ENCODE assay signal across 23 cellular contexts in genomic region chr7:41624818-41625217, GRCh38.
DNase-seq lines count a peak whose midpoint lies in the region; ATAC-seq, FAIRE-seq and TF ChIP-seq lines count a peak whose summit lies in the region.
"Had no signal": no experiment of that assay in that cellular context is flagged by ENCODE, and none has a peak within 500 bp of the region (broad histone marks: within the 10 kb centered on the region; RNA-seq: fewer than 3 reads in every experiment).

No MANE protein-coding gene starts in this region.

- no peak overlapping the region for H3K27ac ChIP-seq in AG04450 (ENCODE audit: low read depth, low read length)
- H3K27ac ChIP-seq: A549, HL-60, upper lobe of left lung, VCaP had no signal

- H3K27ac Mint-ChIP-seq in activated T-helper 1 cell treated with anti-CD3 and anti-CD28 coated beads, Interleukin-12 subunit alpha, Interleukin-12 subunit beta, Interleukin-2, Interleukin-4 antibody, amounts not matched to agents 30 ng/mL and 10 ng/mL and 1 ng/mL, durations not matched to agents 14 hours and 24 hours and 36 hours = peak overlapping the region; percentile 18
- no peak overlapping the region for H3K27ac Mint-ChIP-seq in stimulated activated effector memory CD8-positive, alpha-beta T cell treated with anti-CD3 and anti-CD28 coated beads, Interleukin-12 subunit alpha, Interleukin-12 subunit beta, amount 100 ng/mL, for 72 hours
- H3K27ac Mint-ChIP-seq: CD4-positive, alpha-beta memory T cell; GM23338 had no signal

- H3K9me3 ChIP-seq in AG04450 (ENCODE audit: control insufficient read depth, insufficient read depth, low read length) = no peaks in the 10 kb centered on the region
- H3K9me3 ChIP-seq: A549, upper lobe of left lung had no signal

- peak; percentile 70 for FAIRE-seq in H54 (lab: Jason Lieb, UNC)
- FAIRE-seq: A549 had no signal

- H3K36me3 Mint-ChIP-seq in activated T-helper 1 cell treated with anti-CD3 and anti-CD28 coated beads, Interleukin-12 subunit alpha, Interleukin-12 subunit beta, Interleukin-2, Interleukin-4 antibody, amounts not matched to agents 30 ng/mL and 10 ng/mL and 1 ng/mL, durations not matched to agents 14 hours and 24 hours and 36 hours (ENCODE audit: low read depth) = no peaks in the 10 kb centered on the region
- no peaks in the 10 kb centered on the region for H3K36me3 Mint-ChIP-seq in stimulated activated effector memory CD8-positive, alpha-beta T cell treated with anti-CD3 and anti-CD28 coated beads, Interleukin-12 subunit alpha, Interleukin-12 subunit beta, amount 100 ng/mL, for 72 hours
- H3K36me3 Mint-ChIP-seq: CD4-positive, alpha-beta memory T cell had no signal

- no peak for TF ChIP-seq CTCF in AG04450 (IDR thresholded peaks at IDR 0.05; ENCODE audit: low read depth, low read length)
- TF ChIP-seq CTCF in fibroblast of villous mesenchyme (IDR thresholded peaks at IDR 0.05; ENCODE audit: insufficient read depth, low read depth, low read length) = no peak

- CTCF ChIA-PET in AG04450 (lab: Charles Lee) = no interaction called here

- POLR2A ChIA-PET in AG04450 (lab: Yijun Ruan, JAX) = no interaction called here

- H3K4me1 Mint-ChIP-seq in activated T-helper 1 cell treated with anti-CD3 and anti-CD28 coated beads, Interleukin-12 subunit alpha, Interleukin-12 subunit beta, Interleukin-2, Interleukin-4 antibody, amounts not matched to agents 30 ng/mL and 10 ng/mL and 1 ng/mL, durations not matched to agents 14 hours and 24 hours and 36 hours (ENCODE audit: low read depth) = peaks cover 17% of the 10 kb centered on the region
- H3K4me1 Mint-ChIP-seq in stimulated activated effector memory CD8-positive, alpha-beta T cell treated with anti-CD3 and anti-CD28 coated beads, Interleukin-12 subunit alpha, Interleukin-12 subunit beta, amount 100 ng/mL, for 72 hours = no peaks in the 10 kb centered on the region
- H3K4me1 Mint-ChIP-seq: CD4-positive, alpha-beta memory T cell had no signal

- H3K27me3 Mint-ChIP-seq in activated T-helper 1 cell treated with anti-CD3 and anti-CD28 coated beads, Interleukin-12 subunit alpha, Interleukin-12 subunit beta, Interleukin-2, Interleukin-4 antibody, amounts not matched to agents 30 ng/mL and 10 ng/mL and 1 ng/mL, durations not matched to agents 14 hours and 24 hours and 36 hours (ENCODE audit: insufficient read depth) = peaks cover 3% of the 10 kb centered on the region
- H3K27me3 Mint-ChIP-seq: CD4-positive, alpha-beta memory T cell had no signal

- DNase-seq in AG04450 (ENCODE audit: low read depth, low spot score) (peak; percentile 20), H54 (ENCODE audit: insufficient read length, low spot score) (no peak), fibroblast of villous mesenchyme (ENCODE audit: low read depth) (peak; percentile 65), NCI-H774 (lab: John Stamatoyannopoulos, UW) (no peak), SIG-M5 treated with dmso at 0.1 percent for 504 hours (lab: John Stamatoyannopoulos, UW; ENCODE audit: unreplicated experiment) (no peak)
- DNase-seq in activated T-helper 1 cell treated with anti-CD3 and anti-CD28 coated beads, Interleukin-12 subunit alpha, Interleukin-12 subunit beta, Interleukin-2, Interleukin-4 antibody, amounts not matched to agents 30 ng/mL and 10 ng/mL and 1 ng/mL, durations not matched to agents 14 hours and 24 hours and 36 hours (ENCODE audit: low spot score) = no peak
- no peak for DNase-seq in stimulated activated effector memory CD8-positive, alpha-beta T cell treated with anti-CD3 and anti-CD28 coated beads, Interleukin-12 subunit alpha, Interleukin-12 subunit beta, amount 100 ng/mL, for 72 hours (ENCODE audit: low spot score in 2 of 2)
- DNase-seq: activated CD4-positive, alpha-beta T cell treated with anti-CD3 and anti-CD28 coated beads, Interleukin-2, amount 50 U/mL, for 48 hours; activated naive CD4-positive, alpha-beta T cell treated with anti-CD3 and anti-CD28 coated beads, Interleukin-2, amount 50 U/mL, for 16 hours; activated T-cell treated with anti-CD3 and anti-CD28 coated beads, Interleukin-2, amount 50 U/mL, for 1 hour; CD4-positive, alpha-beta memory T cell; hypothalamus; kidney glomerular epithelial cell; NCI-H1092 treated with DMSO at 0.1 percent for 48 hours; NCI-H2171; RPMI8226; stimulated activated naive CD8-positive, alpha-beta T cell treated with anti-CD3 and anti-CD28 coated beads, Interleukin-15, Interleukin-2, amounts not matched to agents 100 U/mL and 50 U/mL, for 24 hours; upper lobe of left lung had no signal

- H3K27me3 ChIP-seq in AG04450 (ENCODE audit: control insufficient read depth, insufficient read depth, low read length) = no peaks in the 10 kb centered on the region
- H3K27me3 ChIP-seq: upper lobe of left lung had no signal

- H3K9me3 Mint-ChIP-seq in activated T-helper 1 cell treated with anti-CD3 and anti-CD28 coated beads, Interleukin-12 subunit alpha, Interleukin-12 subunit beta, Interleukin-2, Interleukin-4 antibody, amounts not matched to agents 30 ng/mL and 10 ng/mL and 1 ng/mL, durations not matched to agents 14 hours and 24 hours and 36 hours = peaks cover 10% of the 10 kb centered on the region
- H3K9me3 Mint-ChIP-seq in stimulated activated effector memory CD8-positive, alpha-beta T cell treated with anti-CD3 and anti-CD28 coated beads, Interleukin-12 subunit alpha, Interleukin-12 subunit beta, amount 100 ng/mL, for 72 hours = peaks cover 11% of the 10 kb centered on the region
- H3K9me3 Mint-ChIP-seq: GM23338 had no signal

- no peak overlapping the region for H3K4me3 Mint-ChIP-seq in activated T-helper 1 cell treated with anti-CD3 and anti-CD28 coated beads, Interleukin-12 subunit alpha, Interleukin-12 subunit beta, Interleukin-2, Interleukin-4 antibody, amounts not matched to agents 30 ng/mL and 10 ng/mL and 1 ng/mL, durations not matched to agents 14 hours and 24 hours and 36 hours
- no peak overlapping the region for H3K4me3 Mint-ChIP-seq in stimulated activated effector memory CD8-positive, alpha-beta T cell treated with anti-CD3 and anti-CD28 coated beads, Interleukin-12 subunit alpha, Interleukin-12 subunit beta, amount 100 ng/mL, for 72 hours
- H3K4me3 Mint-ChIP-seq: CD4-positive, alpha-beta memory T cell; GM23338 had no signal

- no peak for ATAC-seq in GM18868 (IDR thresholded peaks at IDR 0.05; ENCODE audit: unreplicated experiment)
- no peak for ATAC-seq in stimulated activated effector memory CD8-positive, alpha-beta T cell treated with anti-CD3 and anti-CD28 coated beads, Interleukin-12 subunit alpha, Interleukin-12 subunit beta, amount 100 ng/mL, for 72 hours
- ATAC-seq: A549; GM23338; stimulated activated naive CD8-positive, alpha-beta T cell treated with anti-CD3 and anti-CD28 coated beads, Interleukin-15, Interleukin-2, amounts not matched to agents 100 U/mL and 50 U/mL, for 24 hours had no signal

- intact Hi-C loops in activated T-helper 1 cell treated with anti-CD3 and anti-CD28 coated beads, Interleukin-12 subunit alpha, Interleukin-12 subunit beta, Interleukin-2, Interleukin-4 antibody, amounts not matched to agents 30 ng/mL and 10 ng/mL and 1 ng/mL, durations not matched to agents 14 hours and 24 hours and 36 hours (cut with micrococcal nuclease) = no loop called here

- H3K4me3 ChIP-seq in AG04450 (ENCODE audit: low read depth, low read length) = no peak overlapping the region
- H3K4me3 ChIP-seq in fibroblast of villous mesenchyme (ENCODE audit: low read depth, low read length) = no peak overlapping the region
- H3K4me3 ChIP-seq: A549, GM23338, upper lobe of left lung had no signal

- no peak for TF ChIP-seq POLR2A in H54 (IDR thresholded peaks at IDR 0.05; ENCODE audit: low read depth, low read length)

Comparison
In these comparisons a context has a peak if more than half of its experiments do, and no peak if none do; other contexts are left out.
1. DNase-seq: peak in AG04450 (single experiment) and fibroblast of villous mesenchyme (single experiment); none in H54 (single experiment), activated T-helper 1 cell treated with anti-CD3 and anti-CD28 coated beads, Interleukin-12 subunit alpha, Interleukin-12 subunit beta, Interleukin-2, Interleukin-4 antibody, amounts not matched to agents 30 ng/mL and 10 ng/mL and 1 ng/mL, durations not matched to agents 14 hours and 24 hours and 36 hours (single experiment), NCI-H774 (single experiment), SIG-M5 treated with dmso at 0.1 percent for 504 hours (single experiment) and stimulated activated effector memory CD8-positive, alpha-beta T cell treated with anti-CD3 and anti-CD28 coated beads, Interleukin-12 subunit alpha, Interleukin-12 subunit beta, amount 100 ng/mL, for 72 hours (0 of 2).